In the genomic region with DNA sequence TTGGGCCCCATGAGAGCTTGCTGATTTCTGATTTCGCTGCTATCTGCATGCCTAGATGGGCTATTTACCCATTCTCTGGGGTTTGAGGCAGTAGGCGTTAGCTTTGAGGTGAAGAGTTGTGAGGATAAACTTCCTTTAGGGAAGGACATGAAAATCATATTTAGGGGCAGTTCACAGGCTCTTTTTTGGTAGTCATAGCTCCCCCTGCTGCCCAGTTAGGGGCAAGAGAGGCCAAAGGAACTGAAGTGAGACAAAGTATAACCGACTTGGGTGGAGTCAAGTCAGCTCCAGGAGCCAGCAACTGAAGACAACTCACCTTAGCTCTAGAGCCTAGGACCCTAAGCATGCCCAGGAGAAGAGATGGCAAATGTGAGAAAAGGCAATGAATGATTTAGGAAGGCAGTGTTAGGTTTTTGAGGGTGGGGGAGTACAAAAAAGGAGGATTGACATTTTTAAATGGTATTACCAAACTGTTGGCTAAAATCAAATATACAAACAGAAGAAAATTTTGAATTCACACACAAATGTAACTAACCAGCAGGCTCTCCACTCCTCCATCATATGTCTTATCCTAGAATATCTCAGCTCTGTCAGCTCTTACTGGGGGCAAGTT, we compare ENCODE assay signal across 8 cellular contexts.
DNase-seq lines count a peak whose midpoint lies in the region; ATAC-seq and TF ChIP-seq lines count a peak whose summit lies in the region.

No MANE protein-coding gene starts in this region.

- H3K79me2 ChIP-seq in osteoblast (ENCODE audit: insufficient read depth, low read length): no peaks in the 10 kb centered on the region

- H3K27me3 ChIP-seq in Panc1 (ENCODE audit: control insufficient read depth, insufficient read depth, low read length) (no peaks in the 10 kb centered on the region), osteoblast (ENCODE audit: insufficient read depth, low read length) (no peaks in the 10 kb centered on the region)

- H3K27me3 Mint-ChIP-seq in Calu3 (ENCODE audit: unreplicated experiment) (no peaks in the 10 kb centered on the region), type B pancreatic cell (no peaks in the 10 kb centered on the region)
- peaks cover 14% of the 10 kb centered on the region for H3K27me3 Mint-ChIP-seq in activated T-helper 1 cell treated with anti-CD3 and anti-CD28 coated beads, Interleukin-12 subunit alpha, Interleukin-12 subunit beta, Interleukin-2, Interleukin-4 antibody, amounts not matched to agents 30 ng/mL and 10 ng/mL and 1 ng/mL, durations not matched to agents 14 hours and 24 hours and 36 hours (ENCODE audit: insufficient read depth)

- no peak overlapping the region for H3K27ac ChIP-seq in Panc1 (ENCODE audit: low read length)
- H3K27ac ChIP-seq in osteoblast (ENCODE audit: low read depth, low read length): no peak overlapping the region

- intact Hi-C loops in Calu3 (cut with micrococcal nuclease; ENCODE audit: unreplicated experiment) (loop anchor here (1.0 to 5.0 kb wide), 3 partner anchors 67 to 272 kb away; no protein-coding TSS in a partner anchor), Panc1 (cut with micrococcal nuclease; ENCODE audit: unreplicated experiment) (loop anchor here (10.0 kb wide), 1 partner anchor 659 kb away; no protein-coding TSS in a partner anchor)
- intact Hi-C loops in activated T-helper 1 cell treated with anti-CD3 and anti-CD28 coated beads, Interleukin-12 subunit alpha, Interleukin-12 subunit beta, Interleukin-2, Interleukin-4 antibody, amounts not matched to agents 30 ng/mL and 10 ng/mL and 1 ng/mL, durations not matched to agents 14 hours and 24 hours and 36 hours (cut with micrococcal nuclease): loop anchor here (1.0 to 2.0 kb wide), 3 partner anchors 628 to 823 kb away; no protein-coding TSS in a partner anchor

- H3K4me3 ChIP-seq in Panc1 (ENCODE audit: low read depth in 2 of 2, low read length in 2 of 2) (no peak overlapping the region), fibroblast of villous mesenchyme (ENCODE audit: low read depth, low read length) (no peak overlapping the region), osteoblast (ENCODE audit: insufficient read depth, low read length) (no peak overlapping the region)

- H2AFZ ChIP-seq in osteoblast (ENCODE audit: low read length): peak overlapping the region; percentile 16

- H3K27ac Mint-ChIP-seq in Calu3 (ENCODE audit: unreplicated experiment): peak overlapping the region; percentile 50
- H3K27ac Mint-ChIP-seq in activated T-helper 1 cell treated with anti-CD3 and anti-CD28 coated beads, Interleukin-12 subunit alpha, Interleukin-12 subunit beta, Interleukin-2, Interleukin-4 antibody, amounts not matched to agents 30 ng/mL and 10 ng/mL and 1 ng/mL, durations not matched to agents 14 hours and 24 hours and 36 hours: no peak overlapping the region
- peak overlapping the region; percentile 33 for H3K27ac Mint-ChIP-seq in type B pancreatic cell

- POLR2A ChIA-PET in Panc1 (lab: Charles Lee): no interaction called here

- H3K9me3 Mint-ChIP-seq in Calu3 (ENCODE audit: low read depth, unreplicated experiment) (peaks cover 3% of the 10 kb centered on the region), type B pancreatic cell (no peaks in the 10 kb centered on the region)
- H3K9me3 Mint-ChIP-seq in activated T-helper 1 cell treated with anti-CD3 and anti-CD28 coated beads, Interleukin-12 subunit alpha, Interleukin-12 subunit beta, Interleukin-2, Interleukin-4 antibody, amounts not matched to agents 30 ng/mL and 10 ng/mL and 1 ng/mL, durations not matched to agents 14 hours and 24 hours and 36 hours: no peaks in the 10 kb centered on the region

- no peaks in the 10 kb centered on the region for H3K36me3 ChIP-seq in Panc1 (ENCODE audit: control insufficient read depth, insufficient read depth, low read length)
- no peaks in the 10 kb centered on the region for H3K36me3 ChIP-seq in osteoblast (ENCODE audit: insufficient read depth, low read length)

- no peak overlapping the region for H3K4me3 Mint-ChIP-seq in Calu3 (ENCODE audit: low read depth, unreplicated experiment)
- no peak overlapping the region for H3K4me3 Mint-ChIP-seq in activated T-helper 1 cell treated with anti-CD3 and anti-CD28 coated beads, Interleukin-12 subunit alpha, Interleukin-12 subunit beta, Interleukin-2, Interleukin-4 antibody, amounts not matched to agents 30 ng/mL and 10 ng/mL and 1 ng/mL, durations not matched to agents 14 hours and 24 hours and 36 hours
- H3K4me3 Mint-ChIP-seq in type B pancreatic cell: no peak overlapping the region

- no peak overlapping the region for H3K4me2 ChIP-seq in osteoblast (ENCODE audit: insufficient read depth, low read length)

- ATAC-seq in GM21390 (IDR thresholded peaks at IDR 0.05; ENCODE audit: unreplicated experiment) (peak; percentile 91), Panc1 (peak; percentile 55; the same call in 1 of the 2 replicates)

- CTCF ChIA-PET in Calu3 (lab: Charles Lee): interaction anchor here (0.7 to 2.9 kb wide), 9 partner anchors 26 to 619 kb away, joined by 3 to 21 read pairs (median 3); no protein-coding TSS in a partner anchor
- CTCF ChIA-PET in Panc1 (lab: Charles Lee): interaction anchor here (0.6 kb wide), 1 partner anchor 76 kb away, joined by 3 read pairs; no protein-coding TSS in a partner anchor

- DNase-seq in Calu3: peak; percentile 75
- DNase-seq in KG1 (lab: John Stamatoyannopoulos, UW): peak; percentile 45
- DNase-seq in Panc1 (ENCODE audit: low read depth, low spot score): peak; percentile 35
- DNase-seq in activated T-helper 1 cell treated with anti-CD3 and anti-CD28 coated beads, Interleukin-12 subunit alpha, Interleukin-12 subunit beta, Interleukin-2, Interleukin-4 antibody, amounts not matched to agents 30 ng/mL and 10 ng/mL and 1 ng/mL, durations not matched to agents 14 hours and 24 hours and 36 hours (ENCODE audit: low spot score): peak; percentile 39
- DNase-seq in fibroblast of villous mesenchyme (ENCODE audit: low read depth): peak; percentile 84
- no peak for DNase-seq in osteoblast (ENCODE audit: insufficient read length, low spot score, missing footprints)
- no peak for DNase-seq in type B pancreatic cell (ENCODE audit: extremely low spot score, unreplicated experiment)

- H3K4me1 Mint-ChIP-seq in Calu3 (ENCODE audit: low read depth, unreplicated experiment): peaks cover 33% of the 10 kb centered on the region
- H3K4me1 Mint-ChIP-seq in activated T-helper 1 cell treated with anti-CD3 and anti-CD28 coated beads, Interleukin-12 subunit alpha, Interleukin-12 subunit beta, Interleukin-2, Interleukin-4 antibody, amounts not matched to agents 30 ng/mL and 10 ng/mL and 1 ng/mL, durations not matched to agents 14 hours and 24 hours and 36 hours (ENCODE audit: low read depth): no peaks in the 10 kb centered on the region
- H3K4me1 Mint-ChIP-seq in type B pancreatic cell (ENCODE audit: unreplicated experiment): peaks cover 20% of the 10 kb centered on the region

- H3K4me1 ChIP-seq in Panc1 (ENCODE audit: control insufficient read depth, insufficient read depth, low read length) (no peaks in the 10 kb centered on the region), osteoblast (ENCODE audit: insufficient read depth, low read length) (peaks cover 28% of the 10 kb centered on the region)

- BruUV-seq in Calu3 (replicated peaks; lab: Mats Ljungman, UMichigan) (no TSS peak), Panc1 (replicated peaks; lab: Mats Ljungman, UMichigan) (no TSS peak)

- TF ChIP-seq CTCF in Calu3 (IDR thresholded peaks at IDR 0.05; ENCODE audit: unreplicated experiment) (peak; percentile 66), Panc1 (IDR thresholded peaks at IDR 0.05) (peak; percentile 77), fibroblast of villous mesenchyme (IDR thresholded peaks at IDR 0.05; ENCODE audit: insufficient read depth, low read depth, low read length) (peak; percentile 91), osteoblast (IDR thresholded peaks at IDR 0.05; ENCODE audit: extremely low read depth, low read depth, low read length) (peak; percentile 93), type B pancreatic cell (conservative IDR thresholded peaks at IDR 0.05) (peak; percentile 87)

- H3K9me3 ChIP-seq in Panc1 (ENCODE audit: control insufficient read depth, insufficient read depth, low read depth, low read length) (peaks cover 3% of the 10 kb centered on the region; the same call in 1 of the 2 replicates), osteoblast (ENCODE audit: low read depth, low read length) (no peaks in the 10 kb centered on the region)

- no peaks in the 10 kb centered on the region for H4K20me1 ChIP-seq in osteoblast (ENCODE audit: insufficient read depth, low read length)

- in situ Hi-C loops in Panc1 (cut with HindIII; ENCODE audit: low pct_unique_long_range_greater_than_20kb, low sequenced_read_pairs): no loop called here

- H3K36me3 Mint-ChIP-seq in Calu3 (ENCODE audit: insufficient read depth, unreplicated experiment) (no peaks in the 10 kb centered on the region), type B pancreatic cell (no peaks in the 10 kb centered on the region)
- H3K36me3 Mint-ChIP-seq in activated T-helper 1 cell treated with anti-CD3 and anti-CD28 coated beads, Interleukin-12 subunit alpha, Interleukin-12 subunit beta, Interleukin-2, Interleukin-4 antibody, amounts not matched to agents 30 ng/mL and 10 ng/mL and 1 ng/mL, durations not matched to agents 14 hours and 24 hours and 36 hours (ENCODE audit: low read depth): no peaks in the 10 kb centered on the region

Comparison
In these comparisons a context has a peak if more than half of its experiments do, and no peak if none do; other contexts are left out.
1. DNase-seq: peak in Calu3 (single experiment), KG1 (single experiment), Panc1 (single experiment), activated T-helper 1 cell treated with anti-CD3 and anti-CD28 coated beads, Interleukin-12 subunit alpha, Interleukin-12 subunit beta, Interleukin-2, Interleukin-4 antibody, amounts not matched to agents 30 ng/mL and 10 ng/mL and 1 ng/mL, durations not matched to agents 14 hours and 24 hours and 36 hours (single experiment) and fibroblast of villous mesenchyme (single experiment); none in osteoblast (single experiment) and type B pancreatic cell (single experiment).
2. Peak in every context shown above with its lines, with median percentiles within 50 percentile points of each other: CTCF ChIP-seq.